In the genomic region with DNA sequence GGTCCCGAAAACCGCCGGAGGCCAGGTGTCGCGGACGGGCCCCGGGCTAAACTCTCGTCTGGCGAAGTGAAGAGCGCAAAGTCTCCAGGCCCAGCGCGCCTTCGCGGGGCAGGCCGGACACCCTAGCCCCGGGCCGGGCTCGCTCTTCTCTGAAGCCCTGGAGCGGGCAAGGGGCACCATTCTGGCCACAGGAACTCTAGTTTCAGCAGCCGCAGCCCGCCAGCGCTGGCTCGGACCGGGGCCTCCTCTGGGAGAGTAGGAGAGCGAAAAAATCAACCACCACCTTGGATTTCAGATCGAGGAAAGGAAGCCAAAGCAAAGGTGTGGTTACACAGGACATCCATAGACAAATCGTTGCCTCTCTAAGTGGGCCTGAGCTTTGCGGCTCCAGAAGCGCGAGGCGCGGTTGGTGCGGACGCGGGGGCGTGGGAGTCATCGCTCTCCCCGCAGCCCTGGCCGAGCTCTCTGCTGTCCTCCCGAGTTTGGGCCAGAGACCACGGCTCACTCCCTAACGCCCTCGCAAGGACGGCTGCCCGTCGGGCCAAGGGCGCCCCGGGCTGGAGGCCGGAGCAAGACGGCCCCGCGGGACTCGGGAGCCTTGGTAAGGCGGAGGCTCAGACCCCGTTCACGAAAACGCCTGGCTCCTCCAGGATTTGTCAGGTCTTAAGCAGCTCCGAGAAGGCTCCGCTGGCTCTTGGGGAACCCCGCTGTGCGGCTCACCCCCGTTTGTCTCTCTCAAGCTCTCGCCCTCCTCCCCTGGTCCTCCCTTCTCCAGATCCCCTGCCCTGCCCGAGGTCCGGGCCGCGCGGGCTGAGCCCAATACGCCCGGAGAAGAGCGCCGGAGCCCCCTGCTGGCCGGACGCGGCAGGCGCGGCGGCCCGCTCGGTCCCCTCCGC, we compare ENCODE assay signal across 8 cellular contexts.
A peak's percentile ranks its signal among the peaks of the same experiment; 100 is the strongest.
DNase-seq lines count a peak whose midpoint lies in the region; ATAC-seq and TF ChIP-seq lines count a peak whose summit lies in the region.

No MANE protein-coding gene starts in this region.

- peak overlapping the region in 1 of 2 donors; percentile 23 for H3K9ac ChIP-seq in mucosa of rectum (ENCODE audit: low read depth in 1 of 2, low read length in 2 of 2)

- CTCF ChIA-PET in AG04450 (lab: Charles Lee) = interaction anchor here (0.6 to 9.7 kb wide), 23 partner anchors 9 to 1088 kb away, joined by 3 to 124 read pairs (median 4); no protein-coding TSS in a partner anchor

- DNase-seq in AG04450 (ENCODE audit: low read depth, low spot score) = no peak
- peak; percentile 88 for DNase-seq in NCI-H2227 treated with DMSO at 0.1 percent for 48 hours (lab: John Stamatoyannopoulos, UW)
- peak; percentile 34 for DNase-seq in activated T-cell treated with anti-CD3 and anti-CD28 coated beads for 4 hours
- DNase-seq in esophagus muscularis mucosa (ENCODE audit: extremely low spot score) = no peak

- H3K27ac ChIP-seq in AG04450 (ENCODE audit: low read depth, low read length) = peak overlapping the region; percentile 88
- H3K27ac ChIP-seq in esophagus muscularis mucosa (replicated peaks in 1 of 4) = no peak overlapping the region
- no peak overlapping the region for H3K27ac ChIP-seq in mucosa of rectum (ENCODE audit: low read depth in 2 of 2, low read length in 2 of 2)

- peaks cover 86% of the 10 kb centered on the region for H3K27me3 Mint-ChIP-seq in stimulated activated naive CD8-positive, alpha-beta T cell treated with anti-CD3 and anti-CD28 coated beads, Interleukin-15, Interleukin-2, amounts not matched to agents 100 ng/mL and 50 ng/mL, for 24 hours

- H3K4me3 ChIP-seq in AG04450 (ENCODE audit: low read depth, low read length) (peak overlapping the region; percentile 53), esophagus muscularis mucosa (peak overlapping the region; percentile 54 to 64 (median 56)), mucosa of rectum (ENCODE audit: low read length in 2 of 2) (peak overlapping the region; percentile 59 to 68)

- H3K36me3 ChIP-seq in esophagus muscularis mucosa = no peaks in the 10 kb centered on the region
- H3K36me3 ChIP-seq in mucosa of rectum (ENCODE audit: control insufficient read depth in 2 of 2, insufficient read depth in 2 of 2, low read length in 2 of 2) = no peaks in the 10 kb centered on the region

- H3K4me1 Mint-ChIP-seq in stimulated activated naive CD8-positive, alpha-beta T cell treated with anti-CD3 and anti-CD28 coated beads, Interleukin-15, Interleukin-2, amounts not matched to agents 100 ng/mL and 50 ng/mL, for 24 hours (ENCODE audit: low read depth) = peaks cover 26% of the 10 kb centered on the region

- H3K27ac Mint-ChIP-seq in stimulated activated naive CD8-positive, alpha-beta T cell treated with anti-CD3 and anti-CD28 coated beads, Interleukin-15, Interleukin-2, amounts not matched to agents 100 ng/mL and 50 ng/mL, for 24 hours = no peak overlapping the region

- 13% methylated on average over 42 of the region's 81 CpGs for WGBS in esophagus muscularis mucosa

- no peaks in the 10 kb centered on the region for H3K9me3 ChIP-seq in AG04450 (ENCODE audit: control insufficient read depth, insufficient read depth, low read length)
- H3K9me3 ChIP-seq in esophagus muscularis mucosa = no peaks in the 10 kb centered on the region
- no peaks in the 10 kb centered on the region for H3K9me3 ChIP-seq in mucosa of rectum (ENCODE audit: control insufficient read depth in 2 of 2, low read length in 2 of 2)

- TF ChIP-seq POLR2A in esophagus muscularis mucosa (IDR thresholded peaks at IDR 0.05; ENCODE audit: low read depth) = no peak

- H3K36me3 Mint-ChIP-seq in stimulated activated naive CD8-positive, alpha-beta T cell treated with anti-CD3 and anti-CD28 coated beads, Interleukin-15, Interleukin-2, amounts not matched to agents 100 ng/mL and 50 ng/mL, for 24 hours (ENCODE audit: low read depth) = no peaks in the 10 kb centered on the region

- TF ChIP-seq CTCF in AG04450 (IDR thresholded peaks at IDR 0.05; ENCODE audit: low read depth, low read length) (peak; percentile 69), esophagus muscularis mucosa (IDR thresholded peaks at IDR 0.05) (peak; percentile 70 to 98 (median 91))

- intact Hi-C loops in esophagus muscularis mucosa (cut with DNase I) = loop anchor here (5.0 kb wide), 1 partner anchor 601 kb away; no protein-coding TSS in a partner anchor

- H3K27me3 ChIP-seq in AG04450 (ENCODE audit: control insufficient read depth, insufficient read depth, low read length) = no peaks in the 10 kb centered on the region
- peaks cover 4 to 78% (median 19%) of the 10 kb centered on the region in 4 donors for H3K27me3 ChIP-seq in esophagus muscularis mucosa
- peaks cover 28 to 39% of the 10 kb centered on the region in 2 donors for H3K27me3 ChIP-seq in mucosa of rectum (ENCODE audit: control insufficient read depth in 2 of 2, insufficient read depth in 2 of 2, low read length in 2 of 2)

- peak overlapping the region; percentile 71 for H3K4me3 Mint-ChIP-seq in stimulated activated naive CD8-positive, alpha-beta T cell treated with anti-CD3 and anti-CD28 coated beads, Interleukin-15, Interleukin-2, amounts not matched to agents 100 ng/mL and 50 ng/mL, for 24 hours

- H3K4me1 ChIP-seq in esophagus muscularis mucosa (peaks cover 10 to 22% (median 17%) of the 10 kb centered on the region in 4 donors), mucosa of rectum (ENCODE audit: control insufficient read depth in 2 of 2, insufficient read depth in 2 of 2, low read length in 2 of 2) (peaks cover 7 to 10% of the 10 kb centered on the region in 2 donors)

- no peaks in the 10 kb centered on the region for H3K9me3 Mint-ChIP-seq in stimulated activated naive CD8-positive, alpha-beta T cell treated with anti-CD3 and anti-CD28 coated beads, Interleukin-15, Interleukin-2, amounts not matched to agents 100 ng/mL and 50 ng/mL, for 24 hours

- TF ChIP-seq EP300 in esophagus muscularis mucosa (IDR thresholded peaks at IDR 0.05) = no peak

- POLR2A ChIA-PET in AG04450 (lab: Yijun Ruan, JAX) = interaction anchor here (0.6 to 1.0 kb wide), 3 partner anchors 226 to 526 kb away, joined by 3 to 4 read pairs (median 3); no protein-coding TSS in a partner anchor

- ATAC-seq in GM18517 (IDR thresholded peaks at IDR 0.05; ENCODE audit: unreplicated experiment) (peak; percentile 84), HG02973 (IDR thresholded peaks at IDR 0.05; ENCODE audit: unreplicated experiment) (peak; percentile 93)

Comparison
In these comparisons a context has a peak if more than half of its experiments do, and no peak if none do; other contexts are left out.
1. DNase-seq: peak in NCI-H2227 treated with DMSO at 0.1 percent for 48 hours (single experiment) and activated T-cell treated with anti-CD3 and anti-CD28 coated beads for 4 hours (single experiment); none in AG04450 (single experiment) and esophagus muscularis mucosa (single experiment).
2. Peak in every context shown above with its lines, with median percentiles within 50 percentile points of each other: H3K4me3 ChIP-seq.